29 cellular contexts compared by ENCODE assay signal in genomic region chr1:3500265-3500835, GRCh38. TPM values are rescaled to one million over a fixed set of nuclear protein-coding genes. Genes with fewer than 3 reads are reported as not detected.
"Had no signal": no experiment of that assay in that cellular context is flagged by ENCODE, and none has a peak within 500 bp of the region (broad histone marks: within the 10 kb centered on the region; RNA-seq: fewer than 3 reads in every experiment).

No MANE protein-coding gene starts in this region.

- H3K36me3 ChIP-seq: transverse colon, uterus had no signal

- H3K9me3 Mint-ChIP-seq: effector memory CD8-positive, alpha-beta T cell; immature natural killer cell; mesothelial cell of epicardium; naive B cell; natural killer cell treated with Interleukin-12 subunit alpha and Interleukin-12 subunit beta and Interleukin-15 and Interleukin-18, amount 100 ng/mL, for 72 hours; neural crest cell; stimulated activated naive CD8-positive, alpha-beta T cell treated with anti-CD3 and anti-CD28 coated beads, Interleukin-15, amount 100 ng/mL, for 72 hours had no signal

- H3K79me2 ChIP-seq: parathyroid adenoma had no signal

- H3K27ac Mint-ChIP-seq: effector memory CD8-positive, alpha-beta T cell; immature natural killer cell; mesothelial cell of epicardium; naive B cell; natural killer cell treated with Interleukin-12 subunit alpha and Interleukin-12 subunit beta and Interleukin-15 and Interleukin-18, amount 100 ng/mL, for 72 hours; progenitor cell of endocrine pancreas; stimulated activated naive CD8-positive, alpha-beta T cell treated with anti-CD3 and anti-CD28 coated beads, Interleukin-15, amount 100 ng/mL, for 72 hours had no signal

- H3K9ac ChIP-seq: parathyroid adenoma had no signal

- H3K36me3 Mint-ChIP-seq: immature natural killer cell; mesothelial cell of epicardium; naive B cell; natural killer cell treated with Interleukin-12 subunit alpha and Interleukin-12 subunit beta and Interleukin-15 and Interleukin-18, amount 100 ng/mL, for 72 hours had no signal

- H3K4me3 Mint-ChIP-seq: effector memory CD8-positive, alpha-beta T cell; immature natural killer cell; mesothelial cell of epicardium; naive B cell; natural killer cell treated with Interleukin-12 subunit alpha and Interleukin-12 subunit beta and Interleukin-15 and Interleukin-18, amount 100 ng/mL, for 72 hours; neural crest cell; stimulated activated naive CD8-positive, alpha-beta T cell treated with anti-CD3 and anti-CD28 coated beads, Interleukin-15, amount 100 ng/mL, for 72 hours had no signal

- H3K27me3 ChIP-seq: esophagus squamous epithelium, suprapubic skin, transverse colon, upper lobe of right lung, uterus had no signal

- H3K4me2 ChIP-seq: smooth muscle cell had no signal

- H3K27me3 Mint-ChIP-seq: effector memory CD8-positive, alpha-beta T cell; naive B cell; natural killer cell treated with Interleukin-12 subunit alpha and Interleukin-12 subunit beta and Interleukin-15 and Interleukin-18, amount 100 ng/mL, for 72 hours; progenitor cell of endocrine pancreas; stimulated activated naive CD8-positive, alpha-beta T cell treated with anti-CD3 and anti-CD28 coated beads, Interleukin-15, amount 100 ng/mL, for 72 hours had no signal

- DNase-seq: cortex of kidney; effector memory CD8-positive, alpha-beta T cell; erythroblast; esophagus squamous epithelium; foreskin melanocyte; hypothalamus; immature natural killer cell; islet precursor cell; left ventricle myocardium superior; lower lobe of right lung; mucosa of descending colon; naive B cell; stimulated activated CD4-positive, alpha-beta T cell treated with anti-CD3 and anti-CD28 coated beads, Interleukin-12 subunit alpha, Interleukin-12 subunit beta, amount 100 ng/mL, for 4 hours; stimulated activated CD4-positive, alpha-beta T cell treated with anti-CD3 and anti-CD28 coated beads, Interleukin-1b, Interleukin-23, amount 100 ng/mL, for 48 hours; stimulated activated CD4-positive, alpha-beta T cell treated with anti-CD3 and anti-CD28 coated beads, Interleukin-4, amount 100 ng/mL, for 1 hour; stimulated activated CD8-positive, alpha-beta memory T cell treated with anti-CD3 and anti-CD28 coated beads, Interleukin-4, amount 100 ng/mL, for 48 hours; stimulated activated naive CD4-positive, alpha-beta T cell; stimulated activated naive CD8-positive, alpha-beta T cell treated with anti-CD3 and anti-CD28 coated beads, Interleukin-15, amount 100 ng/mL, for 72 hours; transverse colon; upper lobe of right lung; uterus had no signal

- H3K4me3 ChIP-seq: esophagus squamous epithelium, lower lobe of right lung, mucosa of descending colon, smooth muscle cell, suprapubic skin, transverse colon, upper lobe of right lung, uterus had no signal

- H3K27ac ChIP-seq: esophagus squamous epithelium, lower lobe of right lung, parathyroid adenoma, suprapubic skin, transverse colon, upper lobe of right lung, uterus had no signal

- H3K4me1 ChIP-seq: parathyroid adenoma, transverse colon, uterus had no signal

- H3K4me1 Mint-ChIP-seq: immature natural killer cell; mesothelial cell of epicardium; neural crest cell; stimulated activated naive CD8-positive, alpha-beta T cell treated with anti-CD3 and anti-CD28 coated beads, Interleukin-15, amount 100 ng/mL, for 72 hours had no signal

RNA-seq across cellular contexts. Expression of gene ARHGEF16, which starts 45.9 kb away (rescaled TPM):
- total RNA-seq: natural killer cell treated with Interleukin-12 subunit alpha and Interleukin-12 subunit beta and Interleukin-15 and Interleukin-18, amount 100 ng/mL, for 72 hours; osteoblast had no signal
- polyA plus RNA-seq: immature natural killer cell had no signal
